In the genomic region with DNA sequence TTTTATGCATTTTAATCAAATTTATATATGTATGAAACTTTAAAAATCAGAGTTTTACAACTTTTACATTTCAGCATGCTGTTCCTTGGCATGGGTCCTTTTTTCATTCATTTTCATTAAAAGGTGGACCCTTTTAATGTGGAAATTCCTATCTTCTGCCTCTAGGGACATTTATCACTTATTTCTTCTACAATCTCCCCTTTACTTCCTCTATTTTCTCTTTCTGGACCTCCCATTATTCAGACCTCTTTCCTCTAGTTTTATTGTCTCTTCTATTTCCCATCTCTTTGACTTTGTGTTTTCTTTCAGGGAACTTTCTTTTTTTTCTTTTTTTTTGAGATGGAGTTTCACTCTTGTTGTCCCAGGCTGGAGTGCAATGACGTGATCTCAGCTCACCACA, we compare ENCODE assay signal across 1 cellular context.
TF ChIP-seq lines count a peak whose summit lies in the region.

No MANE protein-coding gene starts in this region.

TF ChIP-seq in IMR-90, 13 proteins besides CTCF, POLR2A, EP300 and RAD21 (continued from another document):
- TF ChIP-seq, protein P1, sequence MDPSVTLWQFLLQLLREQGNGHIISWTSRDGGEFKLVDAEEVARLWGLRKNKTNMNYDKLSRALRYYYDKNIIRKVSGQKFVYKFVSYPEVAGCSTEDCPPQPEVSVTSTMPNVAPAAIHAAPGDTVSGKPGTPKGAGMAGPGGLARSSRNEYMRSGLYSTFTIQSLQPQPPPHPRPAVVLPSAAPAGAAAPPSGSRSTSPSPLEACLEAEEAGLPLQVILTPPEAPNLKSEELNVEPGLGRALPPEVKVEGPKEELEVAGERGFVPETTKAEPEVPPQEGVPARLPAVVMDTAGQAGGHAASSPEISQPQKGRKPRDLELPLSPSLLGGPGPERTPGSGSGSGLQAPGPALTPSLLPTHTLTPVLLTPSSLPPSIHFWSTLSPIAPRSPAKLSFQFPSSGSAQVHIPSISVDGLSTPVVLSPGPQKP (IDR thresholded peaks at IDR 0.05; ENCODE audit: borderline replicate concordance, low read depth, low read length), result no peak
- TF ChIP-seq NFE2L2 (IDR thresholded peaks at IDR 0.05; ENCODE audit: low read depth, low read length) (no peak), MXI1 (IDR thresholded peaks at IDR 0.05; ENCODE audit: borderline replicate concordance, low read depth, low read length) (no peak), SMC3 (IDR thresholded peaks at IDR 0.05; ENCODE audit: low read depth, low read length) (no peak), FOS (IDR thresholded peaks at IDR 0.05; ENCODE audit: low read depth, low read length) (no peak)
